1 cellular context compared by ENCODE assay signal in genomic region chr11:59218893-59219292, GRCh38.
TF ChIP-seq lines count a peak whose summit lies in the region.

No MANE protein-coding gene starts in this region.

TF ChIP-seq in GM12878, 131 proteins besides CTCF, POLR2A, EP300 and RAD21:
- TF ChIP-seq EED (IDR thresholded peaks at IDR 0.05; ENCODE audit: low read depth), result peak; percentile 59; the same call in 1 of the 2 replicates
- peak; percentile 66 for TF ChIP-seq NFIC (IDR thresholded peaks at IDR 0.05; ENCODE audit: low read depth, low read length)
- peak; percentile 35; the same call in 1 of the 2 replicates for TF ChIP-seq ZBED1 (IDR thresholded peaks at IDR 0.05; ENCODE audit: borderline replicate concordance)
- no peak for TF ChIP-seq BACH1 (IDR thresholded peaks at IDR 0.05; ENCODE audit: borderline replicate concordance)
